ENCODE assay signal across 37 cellular contexts in the genomic region with DNA sequence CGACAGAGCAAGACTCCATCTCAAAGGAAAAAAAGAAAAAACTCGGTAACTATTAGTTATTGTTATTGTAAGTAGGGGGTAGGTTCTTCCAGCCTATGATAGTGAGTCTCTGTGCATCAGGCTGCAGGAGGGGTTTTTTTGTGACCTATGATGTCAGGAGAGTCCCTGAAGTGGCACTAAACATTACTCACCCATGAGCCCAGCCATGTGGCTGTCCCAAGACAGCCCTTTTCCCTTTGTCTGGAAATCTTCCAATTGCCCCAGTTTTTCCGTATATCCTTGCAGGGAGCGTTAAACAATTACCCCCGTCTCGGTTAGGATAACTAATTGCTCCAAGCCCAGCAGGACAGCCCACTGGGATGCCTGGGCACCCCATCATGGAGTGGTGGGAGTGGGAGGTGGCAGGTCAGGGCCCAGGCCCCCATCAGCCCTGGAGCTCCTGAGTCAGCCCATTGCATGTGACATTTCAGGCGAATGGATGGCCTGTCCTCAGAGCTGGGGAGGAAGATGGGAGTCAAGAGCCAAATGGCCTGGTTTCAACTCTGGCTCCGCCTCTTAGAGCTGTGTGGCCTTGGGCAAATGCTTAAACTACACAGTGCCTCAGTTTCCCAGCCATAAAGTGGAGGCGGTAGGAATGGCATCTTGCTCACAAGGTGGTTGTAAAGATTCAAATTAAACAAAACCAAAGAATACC.
"Had no signal": no experiment of that assay in that cellular context is flagged by ENCODE, and none has a peak within 500 bp of the region (broad histone marks: within the 10 kb centered on the region; RNA-seq: fewer than 3 reads in every experiment).

No MANE protein-coding gene starts in this region.

- H3K27me3 ChIP-seq: MG63, Peyer's patch had no signal

- DNase-seq: activated CD4-positive, alpha-beta memory T cell treated with anti-CD3 and anti-CD28 coated beads, Interleukin-2, amount 10 ng/mL, durations not matched to agents 7 days and 5 days; activated CD4-positive, alpha-beta T cell treated with anti-CD3 and anti-CD28 coated beads for 1 hour; activated CD4-positive, alpha-beta T cell treated with anti-CD3 and anti-CD28 coated beads for 48 hours; activated CD4-positive, CD25-positive, alpha-beta regulatory T cell; activated CD8-positive, alpha-beta memory T cell treated with anti-CD3 and anti-CD28 coated beads for 24 hours; activated CD8-positive, alpha-beta memory T cell treated with anti-CD3 and anti-CD28 coated beads, Interleukin-2, amount 10 ng/mL, durations not matched to agents 7 days and 5 days; activated CD8-positive, alpha-beta memory T cell treated with anti-CD3 and anti-CD28 coated beads, Interleukin-2, amount 50 U/mL, for 48 hours; activated effector memory CD4-positive, alpha-beta T cell treated with anti-CD3 and anti-CD28 coated beads, Interleukin-2, amount 50 U/mL, for 16 hours; activated naive CD4-positive, alpha-beta T cell; activated naive CD4-positive, alpha-beta T cell treated with anti-CD3 and anti-CD28 coated beads, Interleukin-2, amount 50 U/mL, for 16 hours; activated naive CD8-positive, alpha-beta T cell treated with anti-CD3 and anti-CD28 coated beads, Interleukin-2, amount 10 ng/mL, durations not matched to agents 7 days and 5 days; activated T-cell treated with anti-CD3 and anti-CD28 coated beads, Interleukin-2, amount 50 U/mL, for 48 hours; anterior cingulate cortex; caudate nucleus; Kasumi-1; KG1; MG63; NCI-H1048; NCI-H1105 treated with DMSO at 0.1 percent for 48 hours; NCI-H1436; NCI-H1694; NCI-H1930; NCI-H2081 treated with DMSO at 0.1 percent for 48 hours; NCI-H226; NCI-H446 treated with DMSO at 0.1 percent for 48 hours; NCI-H524; NCI-H69; NCI-H82; NK-92 treated with Interleukin-12 subunit alpha and Interleukin-12 subunit beta, amount 100 ng/mL, for 24 hours; PC-3; Peyer's patch; RPMI8226; SHP77 treated with DMSO at 0.1 percent for 48 hours; T1000; WERI-Rb-1 had no signal

- H3K27ac ChIP-seq: Peyer's patch, SK-N-MC, WERI-Rb-1 had no signal

- H3K4me3 ChIP-seq: MG63, Peyer's patch, SK-N-MC had no signal

- ATAC-seq: activated CD8-positive, alpha-beta memory T cell treated with anti-CD3 and anti-CD28 coated beads, Interleukin-2, amount 10 ng/mL, durations not matched to agents 7 days and 5 days; activated T-helper 17 cell treated with anti-CD3 and anti-CD28 coated beads, Interleukin-2, amount 50 U/mL, for 72 hours; PC-3 had no signal

- H3K36me3 ChIP-seq: MG63, Peyer's patch, WERI-Rb-1 had no signal

- H3K4me1 ChIP-seq: Peyer's patch had no signal
